Comparison of ENCODE assay signal across 11 cellular contexts in genomic region chr10:22438714-22439113, GRCh38.
A peak's percentile ranks its signal among the peaks of the same experiment; 100 is the strongest.
DNase-seq lines count a peak whose midpoint lies in the region; ATAC-seq and TF ChIP-seq lines count a peak whose summit lies in the region.
"Had no signal": no experiment of that assay in that cellular context is flagged by ENCODE, and none has a peak within 500 bp of the region (broad histone marks: within the 10 kb centered on the region; RNA-seq: fewer than 3 reads in every experiment).

No MANE protein-coding gene starts in this region.

- H3K36me3 ChIP-seq in stomach: no peaks in the 10 kb centered on the region
- H3K36me3 ChIP-seq: esophagus squamous epithelium had no signal

- H3K27ac Mint-ChIP-seq in activated CD4-positive, alpha-beta T cell treated with anti-CD3 and anti-CD28 coated beads, Interleukin-2, amount 10 ng/mL, durations not matched to agents 24 days and 14 days: peak overlapping the region; percentile 62
- H3K27ac Mint-ChIP-seq in activated B cell treated with CpG ODN at 0.5 μM for 24 hours: peak overlapping the region; percentile 96
- peak overlapping the region; percentile 97 to 99 (median 98) for H3K27ac Mint-ChIP-seq in immature natural killer cell
- H3K27ac Mint-ChIP-seq: H9 had no signal

- H3K9me3 ChIP-seq in stomach: no peaks in the 10 kb centered on the region
- H3K9me3 ChIP-seq: esophagus squamous epithelium had no signal

- TF ChIP-seq EP300 in stomach (IDR thresholded peaks at IDR 0.05): no peak

- H3K36me3 Mint-ChIP-seq in activated CD4-positive, alpha-beta T cell treated with anti-CD3 and anti-CD28 coated beads, Interleukin-2, amount 10 ng/mL, durations not matched to agents 24 days and 14 days (ENCODE audit: low read depth): peaks cover 4% of the 10 kb centered on the region
- H3K36me3 Mint-ChIP-seq in activated B cell treated with CpG ODN at 0.5 μM for 24 hours (ENCODE audit: low read depth): peaks cover 9% of the 10 kb centered on the region
- peaks cover 0 to 4% (median 0%) of the 10 kb centered on the region in 3 donors for H3K36me3 Mint-ChIP-seq in immature natural killer cell

- peaks cover 14 to 35% (median 25%) of the 10 kb centered on the region in 4 donors for H3K4me1 ChIP-seq in stomach

- 69 to 77% (median 74%) methylated on average over 4 of the region's 4 CpGs for WGBS in stomach, 5 donors

- H3K4me3 Mint-ChIP-seq in activated CD4-positive, alpha-beta T cell treated with anti-CD3 and anti-CD28 coated beads, Interleukin-2, amount 10 ng/mL, durations not matched to agents 24 days and 14 days: peak overlapping the region; percentile 93
- H3K4me3 Mint-ChIP-seq in activated B cell treated with CpG ODN at 0.5 μM for 24 hours: peak overlapping the region; percentile 94
- H3K4me3 Mint-ChIP-seq in immature natural killer cell: peak overlapping the region; percentile 92 to 97 (median 96)

- DNase-seq in activated CD4-positive, alpha-beta T cell treated with anti-CD3 and anti-CD28 coated beads, Interleukin-2, amount 10 ng/mL, durations not matched to agents 24 days and 14 days: no peak
- no peak for DNase-seq in activated CD4-positive, alpha-beta T cell treated with anti-CD3 and anti-CD28 coated beads for 48 hours
- no peak for DNase-seq in activated B cell treated with CpG ODN at 0.5 μM for 24 hours
- DNase-seq in immature natural killer cell: peak in 2 of 3 donors; percentile 3 to 11
- no peak for DNase-seq in stomach
- no peak for DNase-seq in NOMO-1 (lab: John Stamatoyannopoulos, UW; ENCODE audit: unreplicated experiment in 2 of 2)
- no peak for DNase-seq in RKO (ENCODE audit: low spot score)
- DNase-seq: esophagus squamous epithelium, H9, SW 1271 had no signal

- H3K9me3 Mint-ChIP-seq in activated CD4-positive, alpha-beta T cell treated with anti-CD3 and anti-CD28 coated beads, Interleukin-2, amount 10 ng/mL, durations not matched to agents 24 days and 14 days: no peaks in the 10 kb centered on the region
- H3K9me3 Mint-ChIP-seq in activated B cell treated with CpG ODN at 0.5 μM for 24 hours (no peaks in the 10 kb centered on the region), immature natural killer cell (no peaks in the 10 kb centered on the region)
- H3K9me3 Mint-ChIP-seq: H9 had no signal

- no peak for TF ChIP-seq POLR2A in stomach (IDR thresholded peaks at IDR 0.05)

- H3K27ac ChIP-seq in stomach: peak overlapping the region in 3 of 5 donors; percentile 93 to 99 (median 99)

- no peaks in the 10 kb centered on the region for H3K27me3 ChIP-seq in stomach
- H3K27me3 ChIP-seq: esophagus squamous epithelium had no signal

- TF ChIP-seq CTCF in activated B cell treated with CpG ODN at 0.5 μM for 24 hours (IDR thresholded peaks at IDR 0.05) (no peak), stomach (IDR thresholded peaks at IDR 0.05) (no peak)

- CTCF ChIA-PET in activated B cell treated with CpG ODN at 0.5 μM for 24 hours (lab: Charles Lee): interaction anchor here (0.6 kb wide), 1 partner anchor 546 kb away, joined by 3 read pairs; no protein-coding TSS in a partner anchor

- peaks cover 16% of the 10 kb centered on the region for H3K27me3 Mint-ChIP-seq in activated CD4-positive, alpha-beta T cell treated with anti-CD3 and anti-CD28 coated beads, Interleukin-2, amount 10 ng/mL, durations not matched to agents 24 days and 14 days
- H3K27me3 Mint-ChIP-seq in activated B cell treated with CpG ODN at 0.5 μM for 24 hours (no peaks in the 10 kb centered on the region), immature natural killer cell (ENCODE audit: low read depth in 3 of 3) (peaks cover 10 to 18% (median 12%) of the 10 kb centered on the region in 3 donors)

- intact Hi-C loops in activated CD4-positive, alpha-beta T cell treated with anti-CD3 and anti-CD28 coated beads, Interleukin-2, amount 10 ng/mL, durations not matched to agents 24 days and 14 days (cut with micrococcal nuclease): loop anchor here (5.0 to 10.0 kb wide), 7 partner anchors 39 to 926 kb away; partner anchors contain the start of genes BMI1 and SKIDA1
- intact Hi-C loops in activated B cell treated with CpG ODN at 0.5 μM for 24 hours (cut with micrococcal nuclease): loop anchor here (5.0 kb wide), 1 partner anchor 1014 kb away; no protein-coding TSS in a partner anchor
- intact Hi-C loops in stomach (cut with DNase I; ENCODE audit: low total_unique reads): no loop called here

- ATAC-seq in activated B cell treated with CpG ODN at 0.5 μM for 24 hours (ENCODE audit: low read depth) (no peak), HG02970 (IDR thresholded peaks at IDR 0.05; ENCODE audit: low FRiP score, unreplicated experiment) (no peak)

- POLR2A ChIA-PET in activated B cell treated with CpG ODN at 0.5 μM for 24 hours (lab: Charles Lee): interaction anchor here (3.2 to 3.3 kb wide), 2 partner anchors 16 to 185 kb away, joined by 42 to 86 read pairs; no protein-coding TSS in a partner anchor

- H3K4me3 ChIP-seq in stomach: peak overlapping the region; percentile 57 to 76 (median 65)

- H3K4me1 Mint-ChIP-seq in activated CD4-positive, alpha-beta T cell treated with anti-CD3 and anti-CD28 coated beads, Interleukin-2, amount 10 ng/mL, durations not matched to agents 24 days and 14 days: peaks cover 45% of the 10 kb centered on the region
- H3K4me1 Mint-ChIP-seq in activated B cell treated with CpG ODN at 0.5 μM for 24 hours (peaks cover 46% of the 10 kb centered on the region), immature natural killer cell (peaks cover 39 to 54% of the 10 kb centered on the region in 2 donors)

Comparison
In these comparisons a context has a peak if more than half of its experiments do, and no peak if none do; other contexts are left out.
1. DNase-seq: peak in immature natural killer cell (2 of 3); none in activated CD4-positive, alpha-beta T cell treated with anti-CD3 and anti-CD28 coated beads, Interleukin-2, amount 10 ng/mL, durations not matched to agents 24 days and 14 days (single experiment), activated CD4-positive, alpha-beta T cell treated with anti-CD3 and anti-CD28 coated beads for 48 hours (single experiment), activated B cell treated with CpG ODN at 0.5 μM for 24 hours (single experiment), stomach (single experiment), NOMO-1 (0 of 2) and RKO (single experiment).
2. Peak in every context shown above with its lines, with median percentiles within 50 percentile points of each other: H3K27ac Mint-ChIP-seq and H3K4me3 Mint-ChIP-seq.